ENCODE assay signal across 10 cellular contexts in the genomic region with DNA sequence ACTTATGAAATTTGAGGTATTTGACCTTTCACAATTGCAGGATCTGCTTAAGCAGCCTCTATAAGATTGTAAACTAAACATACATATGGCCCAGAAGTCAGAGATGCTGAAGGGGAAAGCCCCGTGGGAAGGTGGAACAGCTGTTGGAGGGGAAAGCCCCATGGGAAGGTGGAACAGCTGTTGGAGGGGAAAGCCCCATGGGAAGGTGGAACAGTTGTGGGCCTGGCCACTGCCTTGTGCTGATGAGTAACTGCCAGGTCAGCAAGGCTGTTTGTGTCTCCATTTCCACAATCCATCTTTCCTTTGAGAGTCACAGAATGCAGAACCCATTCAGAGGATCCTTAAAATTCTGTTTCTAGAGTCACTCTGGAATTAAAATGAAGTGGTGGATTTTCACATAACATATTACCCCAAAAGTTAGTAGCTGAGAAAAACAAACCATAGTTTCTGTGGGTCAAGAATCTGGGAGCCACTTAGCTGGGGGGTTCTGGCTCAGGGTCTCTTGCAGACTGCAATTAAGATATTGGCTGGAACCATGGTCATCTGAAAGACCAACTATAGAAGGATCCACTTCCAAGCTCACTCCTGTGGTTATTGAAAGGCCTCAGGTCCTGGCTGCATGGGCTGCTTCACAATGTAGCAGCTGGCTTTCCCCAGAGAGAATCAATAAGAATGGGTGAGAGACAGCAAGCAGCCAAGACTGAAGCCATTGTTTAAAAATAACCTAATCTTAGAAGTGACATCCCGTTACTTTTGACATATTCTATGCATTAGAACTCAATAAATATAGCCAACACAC.
DNase-seq lines count a peak whose midpoint lies in the region; ATAC-seq and TF ChIP-seq lines count a peak whose summit lies in the region.
"Had no signal": no experiment of that assay in that cellular context is flagged by ENCODE, and none has a peak within 500 bp of the region (broad histone marks: within the 10 kb centered on the region; RNA-seq: fewer than 3 reads in every experiment).

No MANE protein-coding gene starts in this region.

- no peak overlapping the region for H3K27ac ChIP-seq in AG04450 (ENCODE audit: low read depth, low read length)
- no peak overlapping the region for H3K27ac ChIP-seq in WERI-Rb-1
- no peak overlapping the region for H3K27ac ChIP-seq in GM23338 (ENCODE audit: low read depth)
- no peak overlapping the region for H3K27ac ChIP-seq in prostate gland

- TF ChIP-seq POLR2A in prostate gland (IDR thresholded peaks at IDR 0.05) = no peak

- H3K27me3 ChIP-seq in AG04450 (ENCODE audit: control insufficient read depth, insufficient read depth, low read length) (no peaks in the 10 kb centered on the region), WERI-Rb-1 (ENCODE audit: insufficient read depth, low read depth, severe bottlenecking) (no peaks in the 10 kb centered on the region), GM23338 (ENCODE audit: insufficient read depth) (no peaks in the 10 kb centered on the region), prostate gland (replicated peaks; ENCODE audit: insufficient read depth) (no peaks in the 10 kb centered on the region)

- no peaks in the 10 kb centered on the region for H3K27me3 Mint-ChIP-seq in GM23338 (ENCODE audit: insufficient read depth, low read depth, poor library complexity)

- no peaks in the 10 kb centered on the region for H3K9me3 Mint-ChIP-seq in GM23338

- no peak overlapping the region for H3K4me2 ChIP-seq in GM23338

- peaks cover 10% of the 10 kb centered on the region for H3K9me2 ChIP-seq in GM23338 (ENCODE audit: insufficient read depth)

- in situ Hi-C loops in KBM-7 (cut with MboI; ENCODE audit: low pct_unique_long_range_greater_than_20kb, low sequenced_read_pairs) = no loop called here

- H3K4me3 ChIP-seq in AG04450 (ENCODE audit: low read depth, low read length) (no peak overlapping the region), WERI-Rb-1 (ENCODE audit: low read depth, low read length) (no peak overlapping the region), GM23338 (no peak overlapping the region), prostate gland (no peak overlapping the region)

- H3K4me1 ChIP-seq in GM23338 (ENCODE audit: insufficient read depth) (peaks cover 7% of the 10 kb centered on the region), prostate gland (replicated peaks) (no peaks in the 10 kb centered on the region)

- no peaks in the 10 kb centered on the region for H3F3A ChIP-seq in GM23338 (replicated peaks; ENCODE audit: low read depth)

- H3K36me3 ChIP-seq in WERI-Rb-1 (no peaks in the 10 kb centered on the region), GM23338 (ENCODE audit: insufficient read depth) (no peaks in the 10 kb centered on the region), prostate gland (no peaks in the 10 kb centered on the region)

- H3K9me3 ChIP-seq in AG04450 (ENCODE audit: control insufficient read depth, insufficient read depth, low read length) = no peaks in the 10 kb centered on the region
- H3K9me3 ChIP-seq in WERI-Rb-1 (ENCODE audit: severe bottlenecking) = peaks cover 4% of the 10 kb centered on the region
- H3K9me3 ChIP-seq in prostate gland = no peaks in the 10 kb centered on the region

- no peak for TF ChIP-seq CTCF in AG04450 (IDR thresholded peaks at IDR 0.05; ENCODE audit: low read depth, low read length)
- TF ChIP-seq CTCF in WERI-Rb-1 (IDR thresholded peaks at IDR 0.05; ENCODE audit: low read depth, low read length) = no peak
- TF ChIP-seq CTCF in GM23338 (conservative IDR thresholded peaks at IDR 0.05; ENCODE audit: low read depth in 2 of 2) = no peak
- TF ChIP-seq CTCF in prostate gland (IDR thresholded peaks at IDR 0.05) = no peak

- ATAC-seq in GM18909 (IDR thresholded peaks at IDR 0.05; ENCODE audit: poor library complexity, unreplicated experiment) (peak; percentile 96), HG02884 (IDR thresholded peaks at IDR 0.05; ENCODE audit: unreplicated experiment) (peak; percentile 96), GM23338 (no peak)

- H2AFZ ChIP-seq in GM23338 = no peak overlapping the region

- peaks cover 16% of the 10 kb centered on the region for H3K4me1 Mint-ChIP-seq in GM23338

- no peaks in the 10 kb centered on the region for H3K79me2 ChIP-seq in GM23338 (replicated peaks; ENCODE audit: insufficient read depth)

- DNase-seq in AG04450 (ENCODE audit: low read depth, low spot score) (peak; percentile 37), WERI-Rb-1 (peak; percentile 42), NOMO-1 treated with dmso at 0.1 percent for 144 hours (lab: John Stamatoyannopoulos, UW; ENCODE audit: unreplicated experiment) (no peak), GM23338 (ENCODE audit: low spot score) (no peak), prostate gland (ENCODE audit: low spot score) (no peak), KBM-7 (no peak)
- DNase-seq: NCI-H1417 had no signal

- 90% methylated on average over 2 of the region's 2 CpGs for WGBS in prostate gland

- CTCF ChIA-PET in AG04450 (lab: Charles Lee) = interaction anchor here (1.4 kb wide), 1 partner anchor 229 kb away, joined by 4 read pairs; no protein-coding TSS in a partner anchor

- POLR2A ChIA-PET in AG04450 (lab: Yijun Ruan, JAX) = interaction anchor here (1.1 kb wide), 1 partner anchor 9 kb away, joined by 4 read pairs; no protein-coding TSS in a partner anchor

- H3K4me3 Mint-ChIP-seq in GM23338 = no peak overlapping the region
- H3K4me3 Mint-ChIP-seq: nephron had no signal

- H4K20me1 ChIP-seq in GM23338 (replicated peaks; ENCODE audit: insufficient read depth) = no peaks in the 10 kb centered on the region

- no peak overlapping the region for H3K27ac Mint-ChIP-seq in GM23338
- H3K27ac Mint-ChIP-seq: nephron had no signal

- H3K36me3 Mint-ChIP-seq in GM23338 (ENCODE audit: low read depth) = no peaks in the 10 kb centered on the region

- intact Hi-C loops in prostate gland (cut with DNase I) = no loop called here

TF ChIP-seq in GM23338, 12 proteins besides CTCF, POLR2A, EP300 and RAD21:
- TF ChIP-seq ZNF114 (CRISPR knock-in tag; IDR thresholded peaks at IDR 0.05) (no peak), CREB1 (CRISPR knock-in tag; IDR thresholded peaks at IDR 0.05; ENCODE audit: low read depth) (no peak), JUNB (IDR thresholded peaks at IDR 0.05; ENCODE audit: unreplicated experiment) (no peak), POLR2AphosphoS5 (IDR thresholded peaks at IDR 0.05; ENCODE audit: low read depth) (no peak)
- TF ChIP-seq, protein P1, sequence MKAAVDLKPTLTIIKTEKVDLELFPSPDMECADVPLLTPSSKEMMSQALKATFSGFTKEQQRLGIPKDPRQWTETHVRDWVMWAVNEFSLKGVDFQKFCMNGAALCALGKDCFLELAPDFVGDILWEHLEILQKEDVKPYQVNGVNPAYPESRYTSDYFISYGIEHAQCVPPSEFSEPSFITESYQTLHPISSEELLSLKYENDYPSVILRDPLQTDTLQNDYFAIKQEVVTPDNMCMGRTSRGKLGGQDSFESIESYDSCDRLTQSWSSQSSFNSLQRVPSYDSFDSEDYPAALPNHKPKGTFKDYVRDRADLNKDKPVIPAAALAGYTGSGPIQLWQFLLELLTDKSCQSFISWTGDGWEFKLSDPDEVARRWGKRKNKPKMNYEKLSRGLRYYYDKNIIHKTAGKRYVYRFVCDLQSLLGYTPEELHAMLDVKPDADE (IDR thresholded peaks at IDR 0.05) = no peak

Comparison
In these comparisons a context has a peak if more than half of its experiments do, and no peak if none do; other contexts are left out.
1. DNase-seq: peak in AG04450 (single experiment) and WERI-Rb-1 (single experiment); none in NOMO-1 treated with dmso at 0.1 percent for 144 hours (single experiment), GM23338 (single experiment), prostate gland (single experiment) and KBM-7 (single experiment).